Comparison of ENCODE assay signal across 7 cellular contexts in genomic region chr15:87483468-87483867, GRCh38.
"Had no signal": no experiment of that assay in that cellular context is flagged by ENCODE, and none has a peak within 500 bp of the region (broad histone marks: within the 10 kb centered on the region; RNA-seq: fewer than 3 reads in every experiment).

No MANE protein-coding gene starts in this region.

- DNase-seq: GM23248, GOT3, H7, HFFc6 had no signal

- H3K27ac Mint-ChIP-seq: HFFc6, IgD-negative memory B cell had no signal

- ATAC-seq: HCT116, HepG2 had no signal

- H3K9me3 Mint-ChIP-seq: HFFc6 had no signal

- H3K4me1 Mint-ChIP-seq: IgD-negative memory B cell had no signal

- H3K4me3 Mint-ChIP-seq: HFFc6, IgD-negative memory B cell had no signal

- H3K27me3 Mint-ChIP-seq: IgD-negative memory B cell had no signal
